In genomic region chr4:140176735-140177134, GRCh38 we compare ENCODE assay signal across 18 cellular contexts. TPM values are rescaled to one million over a fixed set of nuclear protein-coding genes. Genes with fewer than 3 reads are reported as not detected.
A peak's percentile ranks its signal among the peaks of the same experiment; 100 is the strongest.
DNase-seq lines count a peak whose midpoint lies in the region; ATAC-seq, FAIRE-seq and TF ChIP-seq lines count a peak whose summit lies in the region.
"Had no signal": no experiment of that assay in that cellular context is flagged by ENCODE, and none has a peak within 500 bp of the region (broad histone marks: within the 10 kb centered on the region; RNA-seq: fewer than 3 reads in every experiment).

No MANE protein-coding gene starts in this region.

- no peaks in the 10 kb centered on the region for H3K27me3 ChIP-seq in endothelial cell of umbilical vein (ENCODE audit: control insufficient read depth in 2 of 2, insufficient read depth in 2 of 2, low read length in 2 of 2)

- POLR2A ChIA-PET in endothelial cell of umbilical vein (lab: Charles Lee) = no interaction called here

- H3K27ac ChIP-seq in endothelial cell of umbilical vein (ENCODE audit: insufficient read depth, low read depth, low read length) = no peak overlapping the region
- H3K27ac ChIP-seq: thoracic aorta had no signal

- peaks cover 5% of the 10 kb centered on the region for H3K4me1 ChIP-seq in endothelial cell of umbilical vein (ENCODE audit: control insufficient read depth, extremely low read depth, insufficient read depth, low read length)
- H3K4me1 ChIP-seq: HAP-1 had no signal

- TF ChIP-seq POLR2A in NB4 (IDR thresholded peaks at IDR 0.05; ENCODE audit: extremely low read depth, insufficient read length) (no peak), endothelial cell of umbilical vein (IDR thresholded peaks at IDR 0.05; ENCODE audit: low read depth, low read length) (no peak)

- H3K9me1 ChIP-seq in endothelial cell of umbilical vein (replicated peaks; ENCODE audit: control insufficient read depth, extremely low read depth, insufficient read depth, low read length) = no peaks in the 10 kb centered on the region

- no peak for ATAC-seq in GM19455 (IDR thresholded peaks at IDR 0.05; ENCODE audit: unreplicated experiment)
- ATAC-seq: activated CD4-positive, CD25-positive, alpha-beta regulatory T cell treated with anti-CD3 and anti-CD28 coated beads, Interleukin-2, amount 50 U/mL, for 24 hours; naive thymus-derived CD4-positive, alpha-beta T cell had no signal

- no peak overlapping the region for H3K9ac ChIP-seq in endothelial cell of umbilical vein (replicated peaks; ENCODE audit: extremely low read depth, insufficient read depth, low read length)

- TF ChIP-seq CTCF in NB4 (IDR thresholded peaks at IDR 0.05; ENCODE audit: low read depth, low read length) = no peak
- no peak for TF ChIP-seq CTCF in endothelial cell of umbilical vein (IDR thresholded peaks at IDR 0.05; ENCODE audit: extremely low read depth in 1 of 2, insufficient read depth in 1 of 2, low read depth in 1 of 2, low read length in 2 of 2)

- no TSS peak for BruUV-seq in endothelial cell of umbilical vein (replicated peaks; lab: Mats Ljungman, UMichigan)

- DNase-seq in GM03348 (ENCODE audit: low spot score) (peak; percentile 13), NB4 (ENCODE audit: low read depth) (peak; percentile 17), endothelial cell of umbilical vein (ENCODE audit: low read depth, low spot score) (peak; percentile 15), non-pigmented ciliary epithelial cell (ENCODE audit: low read depth) (peak; percentile 41), NOMO-1 treated with DMSO at 0.1 percent for 48 hours (lab: John Stamatoyannopoulos, UW; ENCODE audit: unreplicated experiment) (no peak), NCI-H1105 (lab: John Stamatoyannopoulos, UW) (no peak), HUDEP-2 (lab: John Stamatoyannopoulos, UW; ENCODE audit: unreplicated experiment in 76 of 76) (no peak)
- DNase-seq: activated CD8-positive, alpha-beta memory T cell treated with anti-CD3 and anti-CD28 coated beads for 24 hours; glutamatergic neuron; naive thymus-derived CD4-positive, alpha-beta T cell; NCI-H2029 treated with DMSO at 0.1 percent for 48 hours; NCI-H524 treated with DMSO at 0.1 percent for 48 hours had no signal

- H3K4me3 ChIP-seq in NB4 (ENCODE audit: low read depth, low read length) (no peak overlapping the region), endothelial cell of umbilical vein (replicated peaks in 1 of 3; ENCODE audit: insufficient read depth in 1 of 3, low read depth in 1 of 3, low read length in 3 of 3) (no peak overlapping the region)
- H3K4me3 ChIP-seq: HAP-1, thoracic aorta had no signal

- no peaks in the 10 kb centered on the region for H4K20me1 ChIP-seq in endothelial cell of umbilical vein (replicated peaks; ENCODE audit: control insufficient read depth, extremely low read depth, insufficient read depth, low read length)

- no peaks in the 10 kb centered on the region for H3K36me3 ChIP-seq in endothelial cell of umbilical vein (ENCODE audit: control insufficient read depth in 2 of 2, extremely low read depth in 1 of 2, insufficient read depth in 2 of 2, low read length in 2 of 2)
- H3K36me3 ChIP-seq: HAP-1, thoracic aorta had no signal

- peak; percentile 47 for FAIRE-seq in endothelial cell of umbilical vein (lab: Jason Lieb, UNC)
- FAIRE-seq: D721Med, HTR-8/SVneo had no signal

- H3K4me2 ChIP-seq in endothelial cell of umbilical vein (ENCODE audit: insufficient read depth, low read length) = no peak overlapping the region

- H3K79me2 ChIP-seq in endothelial cell of umbilical vein (ENCODE audit: control insufficient read depth, insufficient read depth, low read length) = no peaks in the 10 kb centered on the region

- intact Hi-C loops in endothelial cell of umbilical vein (cut with micrococcal nuclease) = no loop called here

- CTCF ChIA-PET in endothelial cell of umbilical vein (lab: Charles Lee) = no interaction called here

- dilution Hi-C loops in endothelial cell of umbilical vein (cut with MboI; ENCODE audit: extremely low pct_ligation_motif_present, low sequenced_read_pairs) = no loop called here

- no peaks in the 10 kb centered on the region for H3K9me3 ChIP-seq in endothelial cell of umbilical vein (replicated peaks; ENCODE audit: control insufficient read depth, insufficient read depth, low read length)
- H3K9me3 ChIP-seq: HAP-1, thoracic aorta had no signal

- H2AFZ ChIP-seq in endothelial cell of umbilical vein (ENCODE audit: low read depth, low read length) = peak overlapping the region; percentile 40

TF ChIP-seq in endothelial cell of umbilical vein, 7 proteins besides CTCF, POLR2A, EP300 and RAD21:
- TF ChIP-seq EZH2 (IDR thresholded peaks at IDR 0.05; ENCODE audit: borderline replicate concordance, low read depth, low read length, severe bottlenecking) (no peak), MYC (IDR thresholded peaks at IDR 0.05; ENCODE audit: low read depth, low read length) (no peak), JUN (IDR thresholded peaks at IDR 0.05; ENCODE audit: borderline replicate concordance, insufficient read depth, insufficient read length, low read depth) (peak; percentile 23), GATA2 (IDR thresholded peaks at IDR 0.05; ENCODE audit: insufficient read depth, insufficient read length, low read depth, low read length) (no peak), MAX (IDR thresholded peaks at IDR 0.05; ENCODE audit: insufficient read depth, insufficient read length) (no peak), FOS (IDR thresholded peaks at IDR 0.05; ENCODE audit: borderline replicate concordance, insufficient read depth, low read length) (peak; percentile 73), POLR2AphosphoS5 (IDR thresholded peaks at IDR 0.05; ENCODE audit: insufficient read depth, low read depth, low read length) (no peak)

RNA-seq across cellular contexts. Expression of gene MAML3, which starts 22.8 kb away (rescaled TPM):
- 20.1 and 20.3 TPM in 2 replicates for total RNA-seq in endothelial cell of umbilical vein
- 13.1 and 14.0 TPM in 2 replicates for polyA plus RNA-seq in endothelial cell of umbilical vein
- polyA plus RNA-seq in endothelial cell of umbilical vein (2011; cell fraction: cytosol; rRNA removed) = 11.6 TPM in 2 replicates
- 21.1 and 27.4 TPM in 2 replicates for polyA plus RNA-seq in endothelial cell of umbilical vein (2011; cell fraction: nucleus; rRNA removed)
- 8.1 and 10.2 TPM in 2 replicates for polyA plus RNA-seq in endothelial cell of umbilical vein (2012)
- 24.5 and 26.5 TPM in 2 replicates for polyA minus RNA-seq in endothelial cell of umbilical vein
- 1.1 TPM for polyA minus RNA-seq in endothelial cell of umbilical vein (2011; cell fraction: cytosol; rRNA and poly(A)+ RNA removed)
- polyA minus RNA-seq in endothelial cell of umbilical vein (2011; cell fraction: nucleus; rRNA and poly(A)+ RNA removed) = 55.7 and 61.8 TPM in 2 replicates

Comparison
In these comparisons a context has a peak if more than half of its experiments do, and no peak if none do; other contexts are left out.
1. DNase-seq: peak in GM03348 (single experiment), NB4 (single experiment), endothelial cell of umbilical vein (single experiment) and non-pigmented ciliary epithelial cell (single experiment); none in NOMO-1 treated with DMSO at 0.1 percent for 48 hours (single experiment), NCI-H1105 (single experiment) and HUDEP-2 (0 of 76).